1 cellular context compared by ENCODE assay signal in the genomic region with DNA sequence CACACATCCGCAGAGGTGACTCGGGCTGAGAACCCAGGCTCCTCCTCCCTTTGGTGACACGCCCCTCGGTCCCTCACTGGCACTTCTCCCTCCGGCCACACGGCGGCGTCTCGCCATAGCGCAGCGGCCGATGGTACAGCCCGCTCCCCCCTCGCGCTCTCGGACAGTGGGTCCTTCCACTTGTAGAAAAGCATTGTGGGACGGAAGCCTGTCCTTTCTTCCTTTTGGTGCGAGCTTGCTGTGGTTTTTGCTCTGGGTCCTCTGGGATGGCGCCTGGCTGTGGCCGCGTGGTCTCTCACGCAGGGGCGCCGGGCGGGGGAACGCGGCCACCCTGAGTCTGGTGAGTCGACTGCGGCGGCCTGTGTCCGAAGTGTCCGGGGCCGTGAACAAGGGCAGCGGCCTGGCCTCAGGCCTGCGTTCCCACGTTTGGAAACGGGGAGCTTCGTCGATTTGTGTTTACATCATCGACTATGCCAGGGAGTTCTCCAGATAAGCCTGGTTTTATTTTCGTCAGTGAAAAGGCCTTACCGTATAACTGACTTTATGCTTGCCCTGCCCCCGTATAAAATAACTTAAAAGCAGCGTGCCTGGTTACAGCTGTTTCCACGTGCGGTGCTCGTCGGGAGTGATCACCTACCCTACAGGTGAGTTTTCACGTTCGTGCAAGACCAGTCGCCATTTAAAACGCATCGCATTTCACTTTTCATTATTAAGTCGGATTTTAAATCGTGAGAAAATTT.
TF ChIP-seq lines count a peak whose summit lies in the region.

No MANE protein-coding gene starts in this region.

TF ChIP-seq in HepG2, 621 proteins besides CTCF, POLR2A, EP300 and RAD21 (continued from another document and continues in another):
- TF ChIP-seq ZFP37 (CRISPR knock-in tag; IDR thresholded peaks at IDR 0.05; ENCODE audit: borderline replicate concordance) = no peak
- TF ChIP-seq, protein P1, sequence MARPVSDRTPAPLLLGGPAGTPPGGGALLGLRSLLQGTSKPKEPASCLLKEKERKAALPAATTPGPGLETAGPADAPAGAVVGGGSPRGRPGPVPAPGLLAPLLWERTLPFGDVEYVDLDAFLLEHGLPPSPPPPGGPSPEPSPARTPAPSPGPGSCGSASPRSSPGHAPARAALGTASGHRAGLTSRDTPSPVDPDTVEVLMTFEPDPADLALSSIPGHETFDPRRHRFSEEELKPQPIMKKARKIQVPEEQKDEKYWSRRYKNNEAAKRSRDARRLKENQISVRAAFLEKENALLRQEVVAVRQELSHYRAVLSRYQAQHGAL (CRISPR knock-in tag; IDR thresholded peaks at IDR 0.05; ENCODE audit: not compliant biosample characterization) = peak; percentile 71
- peak; percentile 62; the same call in 1 of the 2 replicates for TF ChIP-seq ZNF180 (CRISPR knock-in tag; IDR thresholded peaks at IDR 0.05; ENCODE audit: borderline replicate concordance, low read depth)
- TF ChIP-seq EEA1 (CRISPR knock-in tag; IDR thresholded peaks at IDR 0.05; ENCODE audit: borderline replicate concordance) = 0 out of 2 replicates have a peak, but pooled peaks have one; percentile 84
- TF ChIP-seq, protein P2, sequence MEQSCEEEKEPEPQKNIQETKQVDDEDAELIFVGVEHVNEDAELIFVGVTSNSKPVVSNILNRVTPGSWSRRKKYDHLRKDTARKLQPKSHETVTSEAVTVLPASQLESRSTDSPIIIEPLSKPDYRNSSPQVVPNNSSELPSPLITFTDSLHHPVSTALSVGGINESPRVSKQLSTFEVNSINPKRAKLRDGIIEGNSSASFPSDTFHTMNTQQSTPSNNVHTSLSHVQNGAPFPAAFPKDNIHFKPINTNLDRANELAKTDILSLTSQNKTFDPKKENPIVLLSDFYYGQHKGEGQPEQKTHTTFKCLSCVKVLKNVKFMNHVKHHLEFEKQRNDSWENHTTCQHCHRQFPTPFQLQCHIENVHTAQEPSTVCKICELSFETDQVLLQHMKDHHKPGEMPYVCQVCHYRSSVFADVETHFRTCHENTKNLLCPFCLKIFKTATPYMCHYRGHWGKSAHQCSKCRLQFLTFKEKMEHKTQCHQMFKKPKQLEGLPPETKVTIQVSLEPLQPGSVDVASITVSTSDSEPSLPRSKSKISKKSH (CRISPR knock-in tag; IDR thresholded peaks at IDR 0.05; ENCODE audit: borderline replicate concordance) = peak; percentile 75; the same call in 1 of the 2 replicates
- TF ChIP-seq ZNF550 (CRISPR knock-in tag; IDR thresholded peaks at IDR 0.05; ENCODE audit: borderline replicate concordance) = no peak
- TF ChIP-seq, protein P3, sequence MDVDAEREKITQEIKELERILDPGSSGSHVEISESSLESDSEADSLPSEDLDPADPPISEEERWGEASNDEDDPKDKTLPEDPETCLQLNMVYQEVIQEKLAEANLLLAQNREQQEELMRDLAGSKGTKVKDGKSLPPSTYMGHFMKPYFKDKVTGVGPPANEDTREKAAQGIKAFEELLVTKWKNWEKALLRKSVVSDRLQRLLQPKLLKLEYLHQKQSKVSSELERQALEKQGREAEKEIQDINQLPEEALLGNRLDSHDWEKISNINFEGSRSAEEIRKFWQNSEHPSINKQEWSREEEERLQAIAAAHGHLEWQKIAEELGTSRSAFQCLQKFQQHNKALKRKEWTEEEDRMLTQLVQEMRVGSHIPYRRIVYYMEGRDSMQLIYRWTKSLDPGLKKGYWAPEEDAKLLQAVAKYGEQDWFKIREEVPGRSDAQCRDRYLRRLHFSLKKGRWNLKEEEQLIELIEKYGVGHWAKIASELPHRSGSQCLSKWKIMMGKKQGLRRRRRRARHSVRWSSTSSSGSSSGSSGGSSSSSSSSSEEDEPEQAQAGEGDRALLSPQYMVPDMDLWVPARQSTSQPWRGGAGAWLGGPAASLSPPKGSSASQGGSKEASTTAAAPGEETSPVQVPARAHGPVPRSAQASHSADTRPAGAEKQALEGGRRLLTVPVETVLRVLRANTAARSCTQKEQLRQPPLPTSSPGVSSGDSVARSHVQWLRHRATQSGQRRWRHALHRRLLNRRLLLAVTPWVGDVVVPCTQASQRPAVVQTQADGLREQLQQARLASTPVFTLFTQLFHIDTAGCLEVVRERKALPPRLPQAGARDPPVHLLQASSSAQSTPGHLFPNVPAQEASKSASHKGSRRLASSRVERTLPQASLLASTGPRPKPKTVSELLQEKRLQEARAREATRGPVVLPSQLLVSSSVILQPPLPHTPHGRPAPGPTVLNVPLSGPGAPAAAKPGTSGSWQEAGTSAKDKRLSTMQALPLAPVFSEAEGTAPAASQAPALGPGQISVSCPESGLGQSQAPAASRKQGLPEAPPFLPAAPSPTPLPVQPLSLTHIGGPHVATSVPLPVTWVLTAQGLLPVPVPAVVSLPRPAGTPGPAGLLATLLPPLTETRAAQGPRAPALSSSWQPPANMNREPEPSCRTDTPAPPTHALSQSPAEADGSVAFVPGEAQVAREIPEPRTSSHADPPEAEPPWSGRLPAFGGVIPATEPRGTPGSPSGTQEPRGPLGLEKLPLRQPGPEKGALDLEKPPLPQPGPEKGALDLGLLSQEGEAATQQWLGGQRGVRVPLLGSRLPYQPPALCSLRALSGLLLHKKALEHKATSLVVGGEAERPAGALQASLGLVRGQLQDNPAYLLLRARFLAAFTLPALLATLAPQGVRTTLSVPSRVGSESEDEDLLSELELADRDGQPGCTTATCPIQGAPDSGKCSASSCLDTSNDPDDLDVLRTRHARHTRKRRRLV (CRISPR knock-in tag; IDR thresholded peaks at IDR 0.05) = no peak
- TF ChIP-seq IRX3 (CRISPR knock-in tag; IDR thresholded peaks at IDR 0.05; ENCODE audit: borderline replicate concordance, low read depth) = no peak
- TF ChIP-seq PHF8 (CRISPR knock-in tag; IDR thresholded peaks at IDR 0.05) = peak; percentile 99
- no peak; the same call in 1 of the 2 replicates for TF ChIP-seq PAF1 (CRISPR knock-in tag; IDR thresholded peaks at IDR 0.05)
- TF ChIP-seq PAWR (CRISPR knock-in tag; IDR thresholded peaks at IDR 0.05; ENCODE audit: borderline replicate concordance) = no peak
- TF ChIP-seq NCOA5 (CRISPR knock-in tag; IDR thresholded peaks at IDR 0.05) = no peak; the same call in 1 of the 2 replicates
- peak; percentile 47; the same call in 1 of the 2 replicates for TF ChIP-seq PAX8 (CRISPR knock-in tag; IDR thresholded peaks at IDR 0.05; ENCODE audit: borderline replicate concordance)
- TF ChIP-seq ZNF552 (CRISPR knock-in tag; IDR thresholded peaks at IDR 0.05; ENCODE audit: borderline replicate concordance) = peak; percentile 90
- no peak; the same call in 1 of the 2 replicates for TF ChIP-seq NR1H2 (CRISPR knock-in tag; IDR thresholded peaks at IDR 0.05; ENCODE audit: borderline replicate concordance, low read depth)
- TF ChIP-seq CENPT (CRISPR knock-in tag; IDR thresholded peaks at IDR 0.05; ENCODE audit: low read depth) = peak; percentile 85; the same call in 1 of the 2 replicates
- TF ChIP-seq CREB1 (IDR thresholded peaks at IDR 0.05) = peak; percentile 48
- peak; percentile 70 for TF ChIP-seq CREB1 (CRISPR knock-in tag; IDR thresholded peaks at IDR 0.05)
- TF ChIP-seq GATAD1 (CRISPR knock-in tag; IDR thresholded peaks at IDR 0.05) = peak; percentile 93
- TF ChIP-seq ZNF260 (CRISPR knock-in tag; IDR thresholded peaks at IDR 0.05; ENCODE audit: borderline replicate concordance, low read depth) = no peak
- no peak for TF ChIP-seq LCORL (IDR thresholded peaks at IDR 0.05)
- peak; percentile 73 for TF ChIP-seq LCORL (CRISPR knock-in tag; IDR thresholded peaks at IDR 0.05)
- TF ChIP-seq FIP1L1 (IDR thresholded peaks at IDR 0.05; ENCODE audit: borderline replicate concordance, insufficient read depth, low read depth, low read length) = peak; percentile 68; the same call in 1 of the 2 replicates
- no peak for TF ChIP-seq ZNF672 (CRISPR knock-in tag; IDR thresholded peaks at IDR 0.05)
- TF ChIP-seq, protein P4, sequence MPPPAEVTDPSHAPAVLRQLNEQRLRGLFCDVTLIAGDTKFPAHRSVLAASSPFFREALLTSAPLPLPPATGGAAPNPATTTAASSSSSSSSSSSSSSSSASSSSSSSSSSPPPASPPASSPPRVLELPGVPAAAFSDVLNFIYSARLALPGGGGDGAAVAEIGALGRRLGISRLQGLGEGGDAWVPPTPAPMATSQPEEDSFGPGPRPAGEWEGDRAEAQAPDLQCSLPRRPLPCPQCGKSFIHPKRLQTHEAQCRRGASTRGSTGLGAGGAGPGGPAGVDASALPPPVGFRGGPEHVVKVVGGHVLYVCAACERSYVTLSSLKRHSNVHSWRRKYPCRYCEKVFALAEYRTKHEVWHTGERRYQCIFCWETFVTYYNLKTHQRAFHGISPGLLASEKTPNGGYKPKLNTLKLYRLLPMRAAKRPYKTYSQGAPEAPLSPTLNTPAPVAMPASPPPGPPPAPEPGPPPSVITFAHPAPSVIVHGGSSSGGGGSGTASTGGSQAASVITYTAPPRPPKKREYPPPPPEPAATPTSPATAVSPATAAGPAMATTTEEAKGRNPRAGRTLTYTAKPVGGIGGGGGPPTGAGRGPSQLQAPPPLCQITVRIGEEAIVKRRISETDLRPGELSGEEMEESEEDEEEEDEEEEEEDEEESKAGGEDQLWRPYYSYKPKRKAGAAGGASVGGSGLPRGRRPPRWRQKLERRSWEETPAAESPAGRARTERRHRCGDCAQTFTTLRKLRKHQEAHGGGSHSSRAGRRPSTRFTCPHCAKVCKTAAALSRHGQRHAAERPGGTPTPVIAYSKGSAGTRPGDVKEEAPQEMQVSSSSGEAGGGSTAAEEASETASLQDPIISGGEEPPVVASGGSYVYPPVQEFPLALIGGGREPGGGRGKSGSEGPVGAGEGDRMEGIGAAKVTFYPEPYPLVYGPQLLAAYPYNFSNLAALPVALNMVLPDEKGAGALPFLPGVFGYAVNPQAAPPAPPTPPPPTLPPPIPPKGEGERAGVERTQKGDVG (CRISPR knock-in tag; IDR thresholded peaks at IDR 0.05; ENCODE audit: borderline replicate concordance) = no peak
- TF ChIP-seq NFYC (CRISPR knock-in tag; IDR thresholded peaks at IDR 0.05) = 0 out of 2 replicates have a peak, but pooled peaks have one; percentile 20
- TF ChIP-seq, protein P5, sequence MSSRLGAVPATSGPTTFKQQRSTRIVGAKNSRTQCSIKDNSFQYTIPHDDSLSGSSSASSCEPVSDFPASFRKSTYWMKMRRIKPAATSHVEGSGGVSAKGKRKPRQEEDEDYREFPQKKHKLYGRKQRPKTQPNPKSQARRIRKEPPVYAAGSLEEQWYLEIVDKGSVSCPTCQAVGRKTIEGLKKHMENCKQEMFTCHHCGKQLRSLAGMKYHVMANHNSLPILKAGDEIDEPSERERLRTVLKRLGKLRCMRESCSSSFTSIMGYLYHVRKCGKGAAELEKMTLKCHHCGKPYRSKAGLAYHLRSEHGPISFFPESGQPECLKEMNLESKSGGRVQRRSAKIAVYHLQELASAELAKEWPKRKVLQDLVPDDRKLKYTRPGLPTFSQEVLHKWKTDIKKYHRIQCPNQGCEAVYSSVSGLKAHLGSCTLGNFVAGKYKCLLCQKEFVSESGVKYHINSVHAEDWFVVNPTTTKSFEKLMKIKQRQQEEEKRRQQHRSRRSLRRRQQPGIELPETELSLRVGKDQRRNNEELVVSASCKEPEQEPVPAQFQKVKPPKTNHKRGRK (CRISPR knock-in tag; IDR thresholded peaks at IDR 0.05) = no peak
- peak; percentile 34; the same call in 1 of the 2 replicates for TF ChIP-seq THYN1 (CRISPR knock-in tag; IDR thresholded peaks at IDR 0.05; ENCODE audit: borderline replicate concordance, low read depth)
- peak; percentile 100 for TF ChIP-seq XRCC5 (optimal IDR thresholded peaks at IDR 0.05; ENCODE audit: low read length)
- TF ChIP-seq KDM5A (IDR thresholded peaks at IDR 0.05; ENCODE audit: borderline replicate concordance, low read length) = peak; percentile 78
- peak; percentile 75 for TF ChIP-seq MED1 (CRISPR knock-in tag; IDR thresholded peaks at IDR 0.05)
- TF ChIP-seq SOX13 (IDR thresholded peaks at IDR 0.05) = no peak; the same call in 1 of the 2 replicates
- TF ChIP-seq SOX13 (CRISPR knock-in tag; conservative IDR thresholded peaks at IDR 0.05 in 1 of 2, IDR thresholded peaks at IDR 0.05 in 1 of 2) = peak in 1 of 2 experiments; percentile 58; a peak in 2 of 4 replicates
- TF ChIP-seq, protein P6, sequence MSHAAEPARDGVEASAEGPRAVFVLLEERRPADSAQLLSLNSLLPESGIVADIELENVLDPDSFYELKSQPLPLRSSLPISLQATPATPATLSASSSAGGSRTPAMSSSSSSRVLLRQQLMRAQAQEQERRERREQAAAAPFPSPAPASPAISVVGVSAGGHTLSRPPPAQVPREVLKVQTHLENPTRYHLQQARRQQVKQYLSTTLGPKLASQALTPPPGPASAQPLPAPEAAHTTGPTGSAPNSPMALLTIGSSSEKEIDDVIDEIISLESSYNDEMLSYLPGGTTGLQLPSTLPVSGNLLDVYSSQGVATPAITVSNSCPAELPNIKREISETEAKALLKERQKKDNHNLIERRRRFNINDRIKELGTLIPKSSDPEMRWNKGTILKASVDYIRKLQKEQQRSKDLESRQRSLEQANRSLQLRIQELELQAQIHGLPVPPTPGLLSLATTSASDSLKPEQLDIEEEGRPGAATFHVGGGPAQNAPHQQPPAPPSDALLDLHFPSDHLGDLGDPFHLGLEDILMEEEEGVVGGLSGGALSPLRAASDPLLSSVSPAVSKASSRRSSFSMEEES (CRISPR knock-in tag; IDR thresholded peaks at IDR 0.05) = peak; percentile 64; the same call in 1 of the 2 replicates
- peak; percentile 45; the same call in 1 of the 2 replicates for TF ChIP-seq HMG20A (CRISPR knock-in tag; IDR thresholded peaks at IDR 0.05; ENCODE audit: borderline replicate concordance)
- peak; percentile 73; the same call in 1 of the 2 replicates for TF ChIP-seq GZF1 (CRISPR knock-in tag; IDR thresholded peaks at IDR 0.05)
- TF ChIP-seq ZNF75D (CRISPR knock-in tag; IDR thresholded peaks at IDR 0.05; ENCODE audit: borderline replicate concordance) = no peak
- TF ChIP-seq ZNF225 (CRISPR knock-in tag; IDR thresholded peaks at IDR 0.05) = peak; percentile 94
- peak; percentile 85 for TF ChIP-seq ZNF546 (CRISPR knock-in tag; conservative IDR thresholded peaks at IDR 0.05)
- no peak for TF ChIP-seq SNRNP70 (IDR thresholded peaks at IDR 0.05; ENCODE audit: low read depth, low read length)
- TF ChIP-seq FOXM1 (CRISPR knock-in tag; IDR thresholded peaks at IDR 0.05) = 0 out of 2 replicates have a peak, but pooled peaks have one; percentile 43
- TF ChIP-seq SMARCC2 (IDR thresholded peaks at IDR 0.05) = no peak
- TF ChIP-seq, protein P7, sequence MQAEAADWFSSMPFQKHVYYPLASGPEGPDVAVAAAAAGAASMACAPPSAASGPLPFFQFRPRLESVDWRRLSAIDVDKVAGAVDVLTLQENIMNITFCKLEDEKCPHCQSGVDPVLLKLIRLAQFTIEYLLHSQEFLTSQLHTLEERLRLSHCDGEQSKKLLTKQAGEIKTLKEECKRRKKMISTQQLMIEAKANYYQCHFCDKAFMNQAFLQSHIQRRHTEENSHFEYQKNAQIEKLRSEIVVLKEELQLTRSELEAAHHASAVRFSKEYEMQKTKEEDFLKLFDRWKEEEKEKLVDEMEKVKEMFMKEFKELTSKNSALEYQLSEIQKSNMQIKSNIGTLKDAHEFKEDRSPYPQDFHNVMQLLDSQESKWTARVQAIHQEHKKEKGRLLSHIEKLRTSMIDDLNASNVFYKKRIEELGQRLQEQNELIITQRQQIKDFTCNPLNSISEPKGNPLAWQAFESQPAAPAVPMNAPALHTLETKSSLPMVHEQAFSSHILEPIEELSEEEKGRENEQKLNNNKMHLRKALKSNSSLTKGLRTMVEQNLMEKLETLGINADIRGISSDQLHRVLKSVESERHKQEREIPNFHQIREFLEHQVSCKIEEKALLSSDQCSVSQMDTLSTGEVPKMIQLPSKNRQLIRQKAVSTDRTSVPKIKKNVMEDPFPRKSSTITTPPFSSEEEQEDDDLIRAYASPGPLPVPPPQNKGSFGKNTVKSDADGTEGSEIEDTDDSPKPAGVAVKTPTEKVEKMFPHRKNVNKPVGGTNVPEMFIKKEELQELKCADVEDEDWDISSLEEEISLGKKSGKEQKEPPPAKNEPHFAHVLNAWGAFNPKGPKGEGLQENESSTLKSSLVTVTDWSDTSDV (CRISPR knock-in tag; IDR thresholded peaks at IDR 0.05) = no peak
- peak; percentile 72; the same call in 1 of the 2 replicates for TF ChIP-seq ZNF30 (CRISPR knock-in tag; IDR thresholded peaks at IDR 0.05)
- peak; percentile 91 for TF ChIP-seq ARNT2 (CRISPR knock-in tag; IDR thresholded peaks at IDR 0.05; ENCODE audit: low read depth)
- peak; percentile 93 for TF ChIP-seq BRD4 (CRISPR knock-in tag; IDR thresholded peaks at IDR 0.05)
